Comparison of ENCODE assay signal across 18 cellular contexts in the genomic region with DNA sequence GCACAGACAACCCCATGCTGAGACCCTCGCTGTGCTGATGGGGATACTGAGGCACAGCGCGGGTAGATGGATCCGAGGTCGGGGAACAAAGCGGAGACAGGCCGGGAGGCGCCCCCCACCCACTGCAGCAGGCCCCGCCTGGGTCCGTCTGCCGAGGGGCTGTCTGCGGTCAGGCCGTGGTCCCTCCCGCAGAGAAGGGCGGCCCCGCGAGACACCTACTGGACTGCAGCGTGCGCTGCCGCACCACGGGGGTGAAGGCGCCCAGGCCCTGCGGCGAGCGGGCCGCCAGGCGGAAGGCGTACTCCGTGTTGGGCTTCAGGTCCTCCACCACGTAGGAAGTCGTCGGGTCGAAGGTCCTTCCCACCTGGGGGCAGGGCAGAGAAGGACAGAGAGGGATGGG.
DNase-seq lines count a peak whose midpoint lies in the region; ATAC-seq, FAIRE-seq and TF ChIP-seq lines count a peak whose summit lies in the region.
"Had no signal": no experiment of that assay in that cellular context is flagged by ENCODE, and none has a peak within 500 bp of the region (broad histone marks: within the 10 kb centered on the region; RNA-seq: fewer than 3 reads in every experiment).

No MANE protein-coding gene starts in this region.

- H3K9me3 Mint-ChIP-seq in activated T-helper 17 cell treated with anti-CD3 and anti-CD28 coated beads, Interleukin-2, amount 50 U/mL, for 72 hours: no peaks in the 10 kb centered on the region
- H3K9me3 Mint-ChIP-seq: CD4-positive, alpha-beta T cell had no signal

- no peaks in the 10 kb centered on the region for H3K4me1 Mint-ChIP-seq in activated T-helper 17 cell treated with anti-CD3 and anti-CD28 coated beads, Interleukin-2, amount 50 U/mL, for 72 hours

- H3K4me2 ChIP-seq in K562 (ENCODE audit: insufficient read depth, low read length) (no peak overlapping the region), mesendoderm (ENCODE audit: low read length) (no peak overlapping the region)
- H3K4me2 ChIP-seq: KMS-11 had no signal

- H3K27ac Mint-ChIP-seq in activated T-helper 17 cell treated with anti-CD3 and anti-CD28 coated beads, Interleukin-2, amount 50 U/mL, for 72 hours: no peak overlapping the region
- H3K27ac Mint-ChIP-seq: CD4-positive, alpha-beta T cell had no signal

- H3K27me3 Mint-ChIP-seq in activated T-helper 17 cell treated with anti-CD3 and anti-CD28 coated beads, Interleukin-2, amount 50 U/mL, for 72 hours: peaks cover 11% of the 10 kb centered on the region
- H3K27me3 Mint-ChIP-seq: CD4-positive, alpha-beta T cell had no signal

- H3K36me3 Mint-ChIP-seq in activated T-helper 17 cell treated with anti-CD3 and anti-CD28 coated beads, Interleukin-2, amount 50 U/mL, for 72 hours (ENCODE audit: low read depth): no peaks in the 10 kb centered on the region

- H3K79me2 ChIP-seq in K562 (ENCODE audit: control insufficient read depth, insufficient read depth, low read length) (no peaks in the 10 kb centered on the region), mesendoderm (ENCODE audit: control insufficient read depth, insufficient read depth, low read length) (no peaks in the 10 kb centered on the region)

- H3K4me3 ChIP-seq in H7 (ENCODE audit: insufficient read depth, low read depth, low read length) (no peak overlapping the region), K562 (no peak overlapping the region), mesendoderm (ENCODE audit: low read length) (no peak overlapping the region)

- no peak for TF ChIP-seq RAD21 in K562 (CRISPR knock-in tag; conservative IDR thresholded peaks at IDR 0.05 in 1 of 2, IDR thresholded peaks at IDR 0.05 in 1 of 2)

- H4K5ac ChIP-seq in mesendoderm (ENCODE audit: low read length): no peak overlapping the region

- no peak overlapping the region for H2BK120ac ChIP-seq in mesendoderm (ENCODE audit: low read depth, low read length)

- TF ChIP-seq EP300 in K562 (IDR thresholded peaks at IDR 0.05; ENCODE audit: low read length): no peak

- no peak for TF ChIP-seq POLR2A in K562 (conservative IDR thresholded peaks at IDR 0.05)

- H3K56ac ChIP-seq in mesendoderm (ENCODE audit: low read length): no peak overlapping the region

- H3K9ac ChIP-seq in K562 (ENCODE audit: insufficient read depth in 1 of 2, low read depth in 2 of 2, low read length in 2 of 2) (no peak overlapping the region), mesendoderm (ENCODE audit: low read length) (no peak overlapping the region)
- H3K9ac ChIP-seq: KMS-11 had no signal

- H2BK15ac ChIP-seq in mesendoderm (replicated peaks; ENCODE audit: low read depth): no peak overlapping the region

- H2AFZ ChIP-seq in K562 (ENCODE audit: low read depth, low read length): no peak overlapping the region

- H3K18ac ChIP-seq in mesendoderm (ENCODE audit: low read length): no peak overlapping the region

- TF ChIP-seq CTCF in K562 (IDR thresholded peaks at IDR 0.05 in 2 of 3, conservative IDR thresholded peaks at IDR 0.05 in 1 of 3; ENCODE audit: insufficient read depth in 2 of 3, low read depth in 1 of 3, low read length in 3 of 3): no peak

- no peak overlapping the region for H2BK5ac ChIP-seq in mesendoderm (ENCODE audit: low read length)

- POLR2A ChIA-PET in K562 (lab: Yijun Ruan, JAX): no interaction called here

- H3K79me1 ChIP-seq in mesendoderm (ENCODE audit: low read length): no peaks in the 10 kb centered on the region

- intact Hi-C loops in K562 (cut with micrococcal nuclease): no loop called here

- no TSS peak for BruUV-seq in K562 (replicated peaks; lab: Mats Ljungman, UMichigan)

- in situ Hi-C loops in K562 (cut with MboI): no loop called here

- no peak for FAIRE-seq in K562 (lab: Jason Lieb, UNC)
- FAIRE-seq: A204.1, HTR-8/SVneo had no signal

- H3K27me3 ChIP-seq in H7 (ENCODE audit: control insufficient read depth, insufficient read depth, low read length) (no peaks in the 10 kb centered on the region), K562 (ENCODE audit: control insufficient read depth in 2 of 2, insufficient read depth in 2 of 2, low read length in 2 of 2) (no peaks in the 10 kb centered on the region), mesendoderm (ENCODE audit: insufficient read depth, low read length, poor library complexity) (no peaks in the 10 kb centered on the region)

- H3K4me3 Mint-ChIP-seq in activated T-helper 17 cell treated with anti-CD3 and anti-CD28 coated beads, Interleukin-2, amount 50 U/mL, for 72 hours: no peak overlapping the region
- H3K4me3 Mint-ChIP-seq: CD4-positive, alpha-beta T cell had no signal

- ATAC-seq in K562: no peak
- ATAC-seq in HG03280 (IDR thresholded peaks at IDR 0.05; ENCODE audit: unreplicated experiment): no peak
- ATAC-seq in activated T-helper 17 cell treated with anti-CD3 and anti-CD28 coated beads, Interleukin-2, amount 50 U/mL, for 72 hours (replicated peaks): no peak
- no peak for ATAC-seq in HG03520 (IDR thresholded peaks at IDR 0.05; ENCODE audit: unreplicated experiment)

- H2AK5ac ChIP-seq in mesendoderm (ENCODE audit: low read length): no peak overlapping the region

- no peak overlapping the region for H3K4ac ChIP-seq in mesendoderm (ENCODE audit: low read depth, low read length)

- no peaks in the 10 kb centered on the region for H3K9me1 ChIP-seq in K562 (ENCODE audit: control insufficient read depth, insufficient read depth, low read length)

- WGBS in K562 (ENCODE audit: insufficient coverage, low coverage, missing lambda C conversion rate): 81% methylated on average over 7 of the region's 33 CpGs
- WGBS in mesendoderm (ENCODE audit: extremely low coverage, insufficient coverage, low lambda C conversion rate): no CpG with 5 or more reads among the region's 33 CpGs

- H3K36me3 ChIP-seq in H7 (replicated peaks; ENCODE audit: control insufficient read depth, insufficient read depth, low read length) (peaks cover 5% of the 10 kb centered on the region), K562 (ENCODE audit: control insufficient read depth, insufficient read depth, low read length) (no peaks in the 10 kb centered on the region), mesendoderm (ENCODE audit: control insufficient read depth, insufficient read depth, low read length) (no peaks in the 10 kb centered on the region)

- H3K27ac ChIP-seq in K562 (ENCODE audit: extremely low read depth, low read depth, low read length) (no peak overlapping the region), mesendoderm (ENCODE audit: low read depth, low read length) (no peak overlapping the region)
- H3K27ac ChIP-seq: C4-2B, KMS-11 had no signal

- no peak overlapping the region for H3K23ac ChIP-seq in mesendoderm (ENCODE audit: low read length)

- H4K8ac ChIP-seq in mesendoderm (ENCODE audit: low read depth, low read length): no peak overlapping the region

- CTCF ChIA-PET in K562 (lab: Yijun Ruan, JAX; ENCODE audit: low intra/inter-chr PET ratio): no interaction called here

- no peaks in the 10 kb centered on the region for H4K20me1 ChIP-seq in K562 (replicated peaks; ENCODE audit: control insufficient read depth, insufficient read depth, low read length)

- DNase-seq in H7 (peak; percentile 72), K562 (ENCODE audit: extremely low read depth in 1 of 4, low spot score in 3 of 4) (no peak), mesendoderm (peak; percentile 22), NCI-H524 (lab: John Stamatoyannopoulos, UW) (no peak)
- DNase-seq: ACHN; AML-193; CD4-positive, alpha-beta T cell; DMS153; DMS79; GF-D8; HCEC 1CT had no signal

- H3K4me1 ChIP-seq in K562 (replicated peaks in 1 of 2; ENCODE audit: control insufficient read depth in 2 of 2, insufficient read depth in 2 of 2, low read length in 2 of 2): peaks cover 0 to 11% of the 10 kb centered on the region in 2 experiments; a peak in 2 of 5 replicates
- no peaks in the 10 kb centered on the region for H3K4me1 ChIP-seq in mesendoderm (ENCODE audit: control insufficient read depth, low read depth, low read length)

- H3K9me3 ChIP-seq in K562 (replicated peaks; ENCODE audit: control insufficient read depth, insufficient read depth, low read depth, low read length): no peaks in the 10 kb centered on the region

TF ChIP-seq in K562, 482 proteins besides CTCF, POLR2A, EP300 and RAD21 (continues in another document):
- TF ChIP-seq GABPB2 (CRISPR knock-in tag; conservative IDR thresholded peaks at IDR 0.05) (no peak), DLX4 (CRISPR knock-in tag; IDR thresholded peaks at IDR 0.05) (no peak), ZBTB33 (CRISPR knock-in tag; IDR thresholded peaks at IDR 0.05) (peak; percentile 94), HLTF (IDR thresholded peaks at IDR 0.05) (no peak), ZNF699 (CRISPR knock-in tag; IDR thresholded peaks at IDR 0.05; ENCODE audit: insufficient replicate concordance) (no peak)
- TF ChIP-seq, protein P1, sequence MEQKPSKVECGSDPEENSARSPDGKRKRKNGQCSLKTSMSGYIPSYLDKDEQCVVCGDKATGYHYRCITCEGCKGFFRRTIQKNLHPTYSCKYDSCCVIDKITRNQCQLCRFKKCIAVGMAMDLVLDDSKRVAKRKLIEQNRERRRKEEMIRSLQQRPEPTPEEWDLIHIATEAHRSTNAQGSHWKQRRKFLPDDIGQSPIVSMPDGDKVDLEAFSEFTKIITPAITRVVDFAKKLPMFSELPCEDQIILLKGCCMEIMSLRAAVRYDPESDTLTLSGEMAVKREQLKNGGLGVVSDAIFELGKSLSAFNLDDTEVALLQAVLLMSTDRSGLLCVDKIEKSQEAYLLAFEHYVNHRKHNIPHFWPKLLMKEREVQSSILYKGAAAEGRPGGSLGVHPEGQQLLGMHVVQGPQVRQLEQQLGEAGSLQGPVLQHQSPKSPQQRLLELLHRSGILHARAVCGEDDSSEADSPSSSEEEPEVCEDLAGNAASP (IDR thresholded peaks at IDR 0.05): no peak

Comparison
In these comparisons a context has a peak if more than half of its experiments do, and no peak if none do; other contexts are left out.
1. DNase-seq: peak in H7 (single experiment) and mesendoderm (single experiment); none in K562 (0 of 4) and NCI-H524 (0 of 2).